In genomic region chr3:64327039-64327804, GRCh38 we compare ENCODE assay signal across 14 cellular contexts.
DNase-seq lines count a peak whose midpoint lies in the region; ATAC-seq and TF ChIP-seq lines count a peak whose summit lies in the region.
"Had no signal": no experiment of that assay in that cellular context is flagged by ENCODE, and none has a peak within 500 bp of the region (broad histone marks: within the 10 kb centered on the region; RNA-seq: fewer than 3 reads in every experiment).

No MANE protein-coding gene starts in this region.

- no TSS peak for BruUV-seq in HCT116 (replicated peaks; lab: Mats Ljungman, UMichigan)

- intact Hi-C loops in HCT116 (cut with micrococcal nuclease) = no loop called here
- intact Hi-C loops in lower lobe of right lung (cut with DNase I) = no loop called here

- no peak for TF ChIP-seq POLR2A in HCT116 (IDR thresholded peaks at IDR 0.05; ENCODE audit: borderline replicate concordance, extremely low read depth, insufficient read depth, insufficient read length)

- DNase-seq in HCT116 (ENCODE audit: low read depth, low spot score) (no peak), lower lobe of right lung (no peak), glomerular visceral epithelial cell (ENCODE audit: extremely low spot score) (no peak), DMS53 treated with DMSO at 0.1 percent for 48 hours (lab: John Stamatoyannopoulos, UW; ENCODE audit: unreplicated experiment) (no peak), NOMO-1 (lab: John Stamatoyannopoulos, UW; ENCODE audit: unreplicated experiment in 2 of 2) (no peak), midbrain (lab: John Stamatoyannopoulos, UW) (no peak)
- DNase-seq: activated CD8-positive, alpha-beta T cell treated with anti-CD3 and anti-CD28 coated beads, Interleukin-2, amount 10 ng/mL, durations not matched to agents 7 days and 5 days; amniotic stem cell; C1 segment of cervical spinal cord; NCI-H446 treated with DMSO at 0.1 percent for 48 hours had no signal

- CTCF ChIA-PET in HCT116 (lab: Charles Lee) = no interaction called here

- 75 to 77% methylated on average over 11 of the region's 11 CpGs for WGBS in esophagus, 2 donors

- H3K27me3 Mint-ChIP-seq in stimulated activated memory B cell treated with anti-CD40 and anti-IgM and Interleukin-4, amounts not matched to agents 10 μg/mL and 1 μg/mL and 100 μg/mL, for 72 hours = no peaks in the 10 kb centered on the region
- H3K27me3 Mint-ChIP-seq: natural killer cell treated with Interleukin-12 subunit alpha and Interleukin-12 subunit beta and Interleukin-15 and Interleukin-18, amount 100 ng/mL, for 72 hours had no signal

- no peak for TF ChIP-seq RAD21 in HCT116 (IDR thresholded peaks at IDR 0.05; ENCODE audit: low read depth)

- H3K4me1 ChIP-seq in HCT116 (ENCODE audit: control insufficient read depth in 1 of 2, insufficient read depth in 2 of 2, low read length in 2 of 2) (no peaks in the 10 kb centered on the region), esophagus (ENCODE audit: control insufficient read depth in 2 of 2, insufficient read depth in 2 of 2, low read length in 1 of 2) (no peaks in the 10 kb centered on the region), lower lobe of right lung (no peaks in the 10 kb centered on the region)

- RAD21 ChIA-PET in HCT116 (lab: Charles Lee; ENCODE audit: low non-redundant PET in 1 of 2, low total read pairs in 2 of 2, uncharacterized antibody in 2 of 2, unreplicated experiment in 2 of 2) = no interaction called here

- H3K9me3 ChIP-seq in HCT116 (ENCODE audit: control insufficient read depth in 1 of 2, insufficient read depth in 1 of 2, low read depth in 1 of 2, low read length in 2 of 2) (no peaks in the 10 kb centered on the region), esophagus (ENCODE audit: control insufficient read depth in 2 of 2, insufficient read depth in 1 of 2, low read depth in 1 of 2, low read length in 1 of 2) (no peaks in the 10 kb centered on the region), lower lobe of right lung (no peaks in the 10 kb centered on the region)

- H2AFZ ChIP-seq in HCT116 (ENCODE audit: low read depth, low read length, poor library complexity, severe bottlenecking) = no peak overlapping the region

- H3K4me2 ChIP-seq in HCT116 (ENCODE audit: low read length) = no peak overlapping the region
- H3K4me2 ChIP-seq: KMS-11 had no signal

- H3K9me3 Mint-ChIP-seq in stimulated activated memory B cell treated with anti-CD40 and anti-IgM and Interleukin-4, amounts not matched to agents 10 μg/mL and 1 μg/mL and 100 μg/mL, for 72 hours = peaks cover 3% of the 10 kb centered on the region

- H3K27ac ChIP-seq in HCT116 (ENCODE audit: low read depth, low read length) = no peak overlapping the region
- peak overlapping the region; percentile 47 to 48 for H3K27ac ChIP-seq in esophagus (ENCODE audit: low read depth in 2 of 2, low read length in 1 of 2)
- H3K27ac ChIP-seq in lower lobe of right lung = peak overlapping the region; percentile 81
- H3K27ac ChIP-seq: KMS-11 had no signal

- no peaks in the 10 kb centered on the region for H3K9me2 ChIP-seq in HCT116 (ENCODE audit: insufficient read depth)

- H3K4me1 Mint-ChIP-seq in stimulated activated memory B cell treated with anti-CD40 and anti-IgM and Interleukin-4, amounts not matched to agents 10 μg/mL and 1 μg/mL and 100 μg/mL, for 72 hours = no peaks in the 10 kb centered on the region

- no peaks in the 10 kb centered on the region for H3K36me3 Mint-ChIP-seq in stimulated activated memory B cell treated with anti-CD40 and anti-IgM and Interleukin-4, amounts not matched to agents 10 μg/mL and 1 μg/mL and 100 μg/mL, for 72 hours
- H3K36me3 Mint-ChIP-seq: natural killer cell treated with Interleukin-12 subunit alpha and Interleukin-12 subunit beta and Interleukin-15 and Interleukin-18, amount 100 ng/mL, for 72 hours had no signal

- H3K27me3 ChIP-seq in HCT116 (ENCODE audit: insufficient read depth, low read length) (peaks cover 5% of the 10 kb centered on the region; the same call in 1 of the 2 replicates), esophagus (ENCODE audit: control insufficient read depth in 1 of 2, insufficient read depth in 2 of 2, low read length in 2 of 2) (no peaks in the 10 kb centered on the region), lower lobe of right lung (ENCODE audit: low read depth) (no peaks in the 10 kb centered on the region)

- POLR2A ChIA-PET in HCT116 (lab: Charles Lee) = no interaction called here

- H3K36me3 ChIP-seq in HCT116 (ENCODE audit: control insufficient read depth in 1 of 2, insufficient read depth in 2 of 2, low read length in 2 of 2) (no peaks in the 10 kb centered on the region), esophagus (ENCODE audit: control insufficient read depth in 2 of 2, insufficient read depth in 2 of 2, low read length in 1 of 2) (no peaks in the 10 kb centered on the region), lower lobe of right lung (no peaks in the 10 kb centered on the region)

- H3K4me3 Mint-ChIP-seq in stimulated activated memory B cell treated with anti-CD40 and anti-IgM and Interleukin-4, amounts not matched to agents 10 μg/mL and 1 μg/mL and 100 μg/mL, for 72 hours = no peak overlapping the region
- H3K4me3 Mint-ChIP-seq: activated CD8-positive, alpha-beta T cell treated with anti-CD3 and anti-CD28 coated beads, Interleukin-2, amount 10 ng/mL, durations not matched to agents 7 days and 5 days; natural killer cell treated with Interleukin-12 subunit alpha and Interleukin-12 subunit beta and Interleukin-15 and Interleukin-18, amount 100 ng/mL, for 72 hours had no signal

- no peaks in the 10 kb centered on the region for H4K20me1 ChIP-seq in HCT116 (ENCODE audit: insufficient read depth)

- H3K4me3 ChIP-seq in HCT116 (replicated peaks in 1 of 2; ENCODE audit: low read depth in 1 of 2, low read length in 2 of 2) (no peak overlapping the region), esophagus (ENCODE audit: low read depth in 1 of 2, low read length in 2 of 2) (no peak overlapping the region), lower lobe of right lung (no peak overlapping the region)

- no peaks in the 10 kb centered on the region for H3K79me2 ChIP-seq in HCT116 (ENCODE audit: insufficient read depth, low read length)

- TF ChIP-seq CTCF in HCT116 (IDR thresholded peaks at IDR 0.05 in 2 of 3, conservative IDR thresholded peaks at IDR 0.05 in 1 of 3; ENCODE audit: borderline replicate concordance in 1 of 3, insufficient read depth in 1 of 3, low read depth in 2 of 3, low read length in 2 of 3) (no peak), lower lobe of right lung (IDR thresholded peaks at IDR 0.05) (no peak)

- no peak overlapping the region for H3K9ac ChIP-seq in HCT116 (ENCODE audit: low read length)
- H3K9ac ChIP-seq: KMS-11 had no signal

- H3K27ac Mint-ChIP-seq in stimulated activated memory B cell treated with anti-CD40 and anti-IgM and Interleukin-4, amounts not matched to agents 10 μg/mL and 1 μg/mL and 100 μg/mL, for 72 hours = no peak overlapping the region
- H3K27ac Mint-ChIP-seq: activated CD8-positive, alpha-beta T cell treated with anti-CD3 and anti-CD28 coated beads, Interleukin-2, amount 10 ng/mL, durations not matched to agents 7 days and 5 days; natural killer cell treated with Interleukin-12 subunit alpha and Interleukin-12 subunit beta and Interleukin-15 and Interleukin-18, amount 100 ng/mL, for 72 hours had no signal

- ATAC-seq in HCT116 = peak; percentile 64; the same call in 1 of the 2 replicates
- ATAC-seq in lower lobe of right lung = peak; percentile 66 to 87
- ATAC-seq in stimulated activated memory B cell treated with anti-CD40 and anti-IgM and Interleukin-4, amounts not matched to agents 10 μg/mL and 1 μg/mL and 100 μg/mL, for 72 hours = peak; percentile 41
- ATAC-seq: activated CD8-positive, alpha-beta T cell treated with anti-CD3 and anti-CD28 coated beads, Interleukin-2, amount 10 ng/mL, durations not matched to agents 7 days and 5 days; natural killer cell treated with Interleukin-12 subunit alpha and Interleukin-12 subunit beta and Interleukin-15 and Interleukin-18, amount 100 ng/mL, for 72 hours had no signal

TF ChIP-seq in HCT116, 20 proteins besides CTCF, POLR2A, EP300 and RAD21 (continues in another document):
- TF ChIP-seq EZH2phosphoT487 (IDR thresholded peaks at IDR 0.05; ENCODE audit: borderline replicate concordance) (no peak), YY1 (IDR thresholded peaks at IDR 0.05; ENCODE audit: extremely low read depth, insufficient replicate concordance, low read depth, low read length) (no peak), SP1 (IDR thresholded peaks at IDR 0.05; ENCODE audit: low read depth) (no peak), JUND (IDR thresholded peaks at IDR 0.05) (no peak), EZH2 (IDR thresholded peaks at IDR 0.05) (no peak), ZNF274 (IDR thresholded peaks at IDR 0.05; ENCODE audit: low read depth, low read length) (no peak), MAX (IDR thresholded peaks at IDR 0.05) (no peak), TCF7L2 (IDR thresholded peaks at IDR 0.05; ENCODE audit: borderline replicate concordance, extremely low read depth, insufficient read depth, insufficient read length) (no peak), ATF3 (IDR thresholded peaks at IDR 0.05) (no peak), FOSL1 (IDR thresholded peaks at IDR 0.05; ENCODE audit: low read depth) (no peak), CBX3 (IDR thresholded peaks at IDR 0.05; ENCODE audit: low read depth) (no peak), ZFX (IDR thresholded peaks at IDR 0.05) (no peak), CEBPB (IDR thresholded peaks at IDR 0.05; ENCODE audit: low read depth) (no peak), EGR1 (IDR thresholded peaks at IDR 0.05; ENCODE audit: low read depth) (no peak), SIN3A (IDR thresholded peaks at IDR 0.05; ENCODE audit: low read depth) (no peak)
